11 cellular contexts compared by ENCODE assay signal in the genomic region with DNA sequence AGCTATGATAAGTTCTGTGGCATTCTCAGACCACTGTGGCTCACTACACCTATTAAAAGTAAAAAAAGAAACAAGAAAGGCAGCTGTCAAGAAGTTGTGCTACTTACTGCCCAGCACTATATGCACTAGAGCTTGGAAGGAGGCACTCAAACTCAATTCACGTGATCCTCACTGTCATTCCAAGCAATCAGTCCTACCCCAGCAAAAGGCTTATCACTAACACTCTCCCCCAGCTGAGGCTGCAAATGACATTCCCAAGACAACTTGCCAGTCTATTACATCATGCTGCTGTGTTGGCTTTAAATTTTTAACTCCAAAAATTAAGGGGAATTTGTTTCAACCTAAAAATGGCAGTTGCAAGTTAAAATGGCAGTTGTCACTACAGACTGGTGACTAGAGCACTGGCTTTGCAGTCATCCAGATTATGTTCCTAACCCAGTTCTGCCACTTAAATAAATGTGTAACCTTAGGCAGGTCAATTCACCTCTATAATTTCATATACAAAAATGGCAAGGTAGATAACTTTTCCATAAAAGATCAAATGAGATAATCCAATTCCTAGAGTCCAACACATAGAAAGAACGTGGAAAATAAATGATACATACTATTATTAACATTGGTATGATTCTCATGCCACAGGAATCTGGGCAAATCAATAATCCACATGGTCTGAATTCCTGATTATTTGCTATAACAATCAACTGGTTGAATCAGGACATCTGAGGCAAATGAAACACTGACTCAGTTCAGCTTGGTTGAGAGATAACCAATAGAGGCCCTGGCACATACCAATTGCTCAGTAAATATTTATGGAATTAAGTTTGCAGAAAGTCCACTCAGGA. TPM values are rescaled to one million over a fixed set of nuclear protein-coding genes. Genes with fewer than 3 reads are reported as not detected.
A peak's percentile ranks its signal among the peaks of the same experiment; 100 is the strongest.
DNase-seq lines count a peak whose midpoint lies in the region; ATAC-seq and TF ChIP-seq lines count a peak whose summit lies in the region.
"Had no signal": no experiment of that assay in that cellular context is flagged by ENCODE, and none has a peak within 500 bp of the region (broad histone marks: within the 10 kb centered on the region; RNA-seq: fewer than 3 reads in every experiment).

No MANE protein-coding gene starts in this region.

- no peak for TF ChIP-seq CTCF in heart left ventricle (IDR thresholded peaks at IDR 0.05)
- TF ChIP-seq CTCF in brain microvascular endothelial cell (IDR thresholded peaks at IDR 0.05; ENCODE audit: low read depth, low read length, missing control alignments) = no peak
- TF ChIP-seq CTCF in MM.1S (IDR thresholded peaks at IDR 0.05; ENCODE audit: low read length) = no peak
- TF ChIP-seq CTCF in GM13977 (IDR thresholded peaks at IDR 0.05; ENCODE audit: extremely low read depth, insufficient read depth, missing control alignments) = no peak

- H3K27ac ChIP-seq in heart left ventricle (peak overlapping the region in 7 of 12 donors; percentile 2 to 31 (median 17)), brain microvascular endothelial cell (peak overlapping the region; percentile 31), MM.1S (ENCODE audit: low read length) (no peak overlapping the region)

- H3K4me1 ChIP-seq in heart left ventricle = peaks cover 7 to 73% (median 57%) of the 10 kb centered on the region in 12 donors
- H3K4me1 ChIP-seq in MM.1S (ENCODE audit: low read length) = no peaks in the 10 kb centered on the region

- H3K4me3 ChIP-seq in heart left ventricle (no peak overlapping the region), brain microvascular endothelial cell (ENCODE audit: low read depth, low read length) (no peak overlapping the region), MM.1S (ENCODE audit: low read length) (no peak overlapping the region)

- H3K36me3 ChIP-seq in heart left ventricle (no peaks in the 10 kb centered on the region), brain microvascular endothelial cell (replicated peaks) (no peaks in the 10 kb centered on the region), MM.1S (replicated peaks; ENCODE audit: insufficient read depth, low read length) (no peaks in the 10 kb centered on the region)

- no peaks in the 10 kb centered on the region for H3K27me3 ChIP-seq in heart left ventricle
- H3K27me3 ChIP-seq in brain microvascular endothelial cell (replicated peaks) = no peaks in the 10 kb centered on the region
- no peaks in the 10 kb centered on the region for H3K27me3 ChIP-seq in MM.1S (replicated peaks; ENCODE audit: insufficient read depth, low read length)

- 59 to 65% (median 64%) methylated on average over 2 of the region's 2 CpGs for WGBS in heart left ventricle, 4 donors

- H3K9me2 ChIP-seq in MM.1S (replicated peaks; ENCODE audit: insufficient read depth, low read length) = no peaks in the 10 kb centered on the region

- DNase-seq in heart left ventricle (no peak), cardiac septum (ENCODE audit: low spot score) (no peak), brain microvascular endothelial cell (peak; percentile 55), islet precursor cell (peak; percentile 62), MM.1S (no peak), GM13977 (ENCODE audit: low spot score) (no peak), DMS153 treated with DMSO at 0.1 percent for 48 hours (lab: John Stamatoyannopoulos, UW; ENCODE audit: unreplicated experiment) (no peak)
- DNase-seq: head of caudate nucleus; naive thymus-derived CD8-positive, alpha-beta T cell; NCI-H1092 had no signal

- ATAC-seq in heart left ventricle = peak in 3 of 4 donors; percentile 44 to 65 (median 57)
- no peak for ATAC-seq in activated CD4-positive, CD25-positive, alpha-beta regulatory T cell treated with anti-CD3 and anti-CD28 coated beads, Interleukin-2, amount 50 U/mL, for 24 hours
- ATAC-seq: naive thymus-derived CD8-positive, alpha-beta T cell had no signal

- H3K9ac ChIP-seq in MM.1S (ENCODE audit: low read length) = no peak overlapping the region

- no peak overlapping the region for H2AFZ ChIP-seq in MM.1S (ENCODE audit: low read length)

- H3K79me2 ChIP-seq in MM.1S (ENCODE audit: low read length) = peaks cover 87% of the 10 kb centered on the region

- TF ChIP-seq POLR2A in heart left ventricle (IDR thresholded peaks at IDR 0.05) = no peak

- H3K9me3 ChIP-seq in heart left ventricle = no peaks in the 10 kb centered on the region
- no peaks in the 10 kb centered on the region for H3K9me3 ChIP-seq in MM.1S (replicated peaks; ENCODE audit: insufficient read depth, low read length)

- in situ Hi-C loops in brain microvascular endothelial cell (cut with HindIII; ENCODE audit: low pct_ligation_motif_present, low sequenced_read_pairs) = no loop called here
- in situ Hi-C loops in GM13977 (cut with MboI; ENCODE audit: low pct_unique_long_range_greater_than_20kb, low sequenced_read_pairs, unreplicated experiment) = no loop called here

- peaks cover 22% of the 10 kb centered on the region; the same call in 1 of the 2 replicates for H4K20me1 ChIP-seq in MM.1S (ENCODE audit: insufficient read depth, low read length)

- intact Hi-C loops in heart left ventricle (cut with DNase I) = loop anchor here in 1 of 10 donors (10.0 kb wide), 1 partner anchor 51 kb away; the partner anchor contains the start of gene FBXW11
- intact Hi-C loops in cardiac septum (cut with DNase I) = no loop called here

- no peak overlapping the region for H3K4me2 ChIP-seq in MM.1S (ENCODE audit: low read depth, low read length)

- H3F3A ChIP-seq in MM.1S (ENCODE audit: insufficient read depth, low read length) = no peaks in the 10 kb centered on the region

RNA-seq across cellular contexts. Expression of gene FBXW11, which starts 52.4 kb away (rescaled TPM):
- 100 to 1,000 TPM in 2 of 9 donors, 10 to 100 TPM in 7; 63.2 to 110 (median 85.5) TPM for total RNA-seq in heart left ventricle
- 10 to 100 TPM in 1 of 2 donors, 1 to 10 TPM in 1; 7.8 to 50.5 TPM for polyA plus RNA-seq in heart left ventricle
- 94.4 TPM for total RNA-seq in cardiac septum

Comparison
In these comparisons a context has a peak if more than half of its experiments do, and no peak if none do; other contexts are left out.
1. ATAC-seq: peak in heart left ventricle (3 of 4); none in activated CD4-positive, CD25-positive, alpha-beta regulatory T cell treated with anti-CD3 and anti-CD28 coated beads, Interleukin-2, amount 50 U/mL, for 24 hours (0 of 2).
2. DNase-seq: peak in brain microvascular endothelial cell (single experiment) and islet precursor cell (single experiment); none in heart left ventricle (0 of 5), cardiac septum (single experiment), MM.1S (single experiment), GM13977 (single experiment) and DMS153 treated with DMSO at 0.1 percent for 48 hours (single experiment).